ENCODE assay signal across 8 cellular contexts in the genomic region with DNA sequence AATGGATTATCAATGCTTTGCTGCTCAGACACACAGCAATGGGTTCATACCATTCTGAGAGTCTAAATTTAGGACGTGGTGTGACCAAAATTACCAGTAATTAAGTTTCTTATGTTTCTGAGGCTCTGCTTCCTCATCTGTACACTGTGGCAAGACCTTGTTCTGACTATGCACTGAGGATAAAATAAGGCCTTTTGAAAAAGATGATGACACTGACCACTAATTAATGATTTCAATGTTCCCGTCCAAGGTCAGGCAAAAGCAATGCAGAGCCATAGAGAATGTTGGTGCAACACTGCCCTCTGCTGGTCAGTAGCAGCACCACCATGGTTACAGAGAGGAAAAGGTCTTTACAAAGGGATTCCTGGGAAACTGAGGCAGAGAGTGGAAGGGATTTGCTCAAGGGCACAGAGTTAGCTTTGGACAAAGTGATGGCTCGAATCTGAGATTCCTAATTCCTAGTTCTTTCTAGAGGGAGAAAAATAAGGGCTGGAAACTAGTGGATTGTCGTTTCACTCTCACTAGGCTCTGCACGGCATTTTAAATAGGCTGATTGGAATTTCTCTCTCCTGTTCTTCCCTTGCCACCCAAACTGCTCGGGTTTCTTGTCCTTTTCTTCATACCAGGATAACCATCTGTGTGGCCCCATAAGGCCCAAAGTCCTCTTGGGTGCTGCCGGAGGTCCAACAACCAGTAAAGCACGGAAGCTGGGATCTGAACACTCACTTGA. TPM values are rescaled to one million over a fixed set of nuclear protein-coding genes. Genes with fewer than 3 reads are reported as not detected.
DNase-seq lines count a peak whose midpoint lies in the region; ATAC-seq and TF ChIP-seq lines count a peak whose summit lies in the region.

No MANE protein-coding gene starts in this region.

- H3K4me1 Mint-ChIP-seq in activated naive CD4-positive, alpha-beta T cell treated with anti-CD3 and anti-CD28 coated beads, Interleukin-2, amount 10 ng/mL, durations not matched to agents 7 days and 5 days: peaks cover 8% of the 10 kb centered on the region
- H3K4me1 Mint-ChIP-seq in progenitor cell of endocrine pancreas (ENCODE audit: low read depth): no peaks in the 10 kb centered on the region

- DNase-seq in BJ (ENCODE audit: low read depth): no peak
- DNase-seq in Kasumi-1 (lab: John Stamatoyannopoulos, UW): peak; percentile 65 to 66
- peak; percentile 57 for DNase-seq in SHP77 treated with DMSO at 0.1 percent for 48 hours (lab: John Stamatoyannopoulos, UW)
- DNase-seq in activated naive CD4-positive, alpha-beta T cell treated with anti-CD3 and anti-CD28 coated beads, Interleukin-2, amount 10 ng/mL, durations not matched to agents 7 days and 5 days: peak; percentile 76
- DNase-seq in head of caudate nucleus: peak in 41 of 42 donors; percentile 50 to 93 (median 81)
- peak; percentile 41 for DNase-seq in progenitor cell of endocrine pancreas (ENCODE audit: low spot score, unreplicated experiment)

- CTCF ChIA-PET in BJ (lab: Yijun Ruan, JAX): interaction anchor here (0.5 to 1.6 kb wide), 13 partner anchors 9 to 527 kb away, joined by 3 to 8 read pairs (median 3); no protein-coding TSS in a partner anchor
- CTCF ChIA-PET in activated naive CD4-positive, alpha-beta T cell treated with anti-CD3 and anti-CD28 coated beads, Interleukin-2, amount 10 ng/mL, durations not matched to agents 7 days and 5 days (lab: Charles Lee): interaction anchor here (0.6 to 3.4 kb wide), 17 partner anchors 10 to 755 kb away, joined by 3 to 15 read pairs (median 4); no protein-coding TSS in a partner anchor

- ATAC-seq in GM19025 (IDR thresholded peaks at IDR 0.05; ENCODE audit: low read depth, unreplicated experiment) (peak; percentile 70), GM21526 (IDR thresholded peaks at IDR 0.05; ENCODE audit: low FRiP score, unreplicated experiment) (no peak)

- POLR2A ChIA-PET in BJ (lab: Charles Lee): no interaction called here

- TF ChIP-seq CTCF in BJ (IDR thresholded peaks at IDR 0.05; ENCODE audit: insufficient read depth, low read depth, low read length): peak; percentile 92
- peak; percentile 98 for TF ChIP-seq CTCF in progenitor cell of endocrine pancreas (IDR thresholded peaks at IDR 0.05; ENCODE audit: unreplicated experiment)

- H3K4me3 ChIP-seq in BJ (ENCODE audit: low read depth, low read length): no peak overlapping the region

- no peak overlapping the region for H3K27ac Mint-ChIP-seq in activated naive CD4-positive, alpha-beta T cell treated with anti-CD3 and anti-CD28 coated beads, Interleukin-2, amount 10 ng/mL, durations not matched to agents 7 days and 5 days
- no peak overlapping the region for H3K27ac Mint-ChIP-seq in progenitor cell of endocrine pancreas

- no peaks in the 10 kb centered on the region for H3K36me3 ChIP-seq in BJ (ENCODE audit: control insufficient read depth, insufficient read depth, low read length)

- H3K4me3 Mint-ChIP-seq in activated naive CD4-positive, alpha-beta T cell treated with anti-CD3 and anti-CD28 coated beads, Interleukin-2, amount 10 ng/mL, durations not matched to agents 7 days and 5 days: no peak overlapping the region
- no peak overlapping the region for H3K4me3 Mint-ChIP-seq in progenitor cell of endocrine pancreas (ENCODE audit: low read depth)

- H3K36me3 Mint-ChIP-seq in activated naive CD4-positive, alpha-beta T cell treated with anti-CD3 and anti-CD28 coated beads, Interleukin-2, amount 10 ng/mL, durations not matched to agents 7 days and 5 days: no peaks in the 10 kb centered on the region
- H3K36me3 Mint-ChIP-seq in progenitor cell of endocrine pancreas (ENCODE audit: insufficient read depth): no peaks in the 10 kb centered on the region

- H3K27me3 Mint-ChIP-seq in activated naive CD4-positive, alpha-beta T cell treated with anti-CD3 and anti-CD28 coated beads, Interleukin-2, amount 10 ng/mL, durations not matched to agents 7 days and 5 days: peaks cover 15% of the 10 kb centered on the region
- H3K27me3 Mint-ChIP-seq in progenitor cell of endocrine pancreas: peaks cover 12% of the 10 kb centered on the region

- no peaks in the 10 kb centered on the region for H3K27me3 ChIP-seq in BJ (ENCODE audit: control insufficient read depth, insufficient read depth, low read length)

- H3K9me3 Mint-ChIP-seq in activated naive CD4-positive, alpha-beta T cell treated with anti-CD3 and anti-CD28 coated beads, Interleukin-2, amount 10 ng/mL, durations not matched to agents 7 days and 5 days: no peaks in the 10 kb centered on the region
- no peaks in the 10 kb centered on the region for H3K9me3 Mint-ChIP-seq in progenitor cell of endocrine pancreas (ENCODE audit: low read depth)

- intact Hi-C loops in head of caudate nucleus (cut with DNase I): no loop called here

RNA-seq across cellular contexts. Expression of gene P2RX7, which starts 22.3 kb away (rescaled TPM):
- 0.13 and 0.20 TPM in 2 replicates for polyA plus RNA-seq in BJ (2011; rRNA removed)
- polyA minus RNA-seq in BJ (2011; rRNA and poly(A)+ RNA removed): 0.05 and 0.46 TPM in 2 replicates
- total RNA-seq in progenitor cell of endocrine pancreas: not detected in 2 replicates
